Comparison of ENCODE assay signal across 15 cellular contexts in genomic region chr12:106310687-106311086, GRCh38. TPM values are rescaled to one million over a fixed set of nuclear protein-coding genes. Genes with fewer than 3 reads are reported as not detected.
DNase-seq lines count a peak whose midpoint lies in the region; ATAC-seq, FAIRE-seq and TF ChIP-seq lines count a peak whose summit lies in the region.
"Had no signal": no experiment of that assay in that cellular context is flagged by ENCODE, and none has a peak within 500 bp of the region (broad histone marks: within the 10 kb centered on the region; RNA-seq: fewer than 3 reads in every experiment).

No MANE protein-coding gene starts in this region.

- TF ChIP-seq CTCF in heart left ventricle (IDR thresholded peaks at IDR 0.05) (no peak), astrocyte (IDR thresholded peaks at IDR 0.05; ENCODE audit: insufficient read depth, low read depth, low read length) (no peak)

- intact Hi-C loops in heart left ventricle (cut with DNase I) (loop anchor here in 1 of 10 donors (5.0 kb wide), 1 partner anchor 532 kb away; no protein-coding TSS in a partner anchor), cardiac septum (cut with DNase I) (no loop called here)
- intact Hi-C loops in activated CD4-positive, alpha-beta T cell treated with anti-CD3 and anti-CD28 coated beads for 36 hours (cut with DNase I, micrococcal nuclease) = no loop called here

- POLR2A ChIA-PET in activated CD4-positive, alpha-beta T cell treated with anti-CD3 and anti-CD28 coated beads for 36 hours (lab: Charles Lee) = no interaction called here

- no peaks in the 10 kb centered on the region for H3K27me3 Mint-ChIP-seq in astrocyte (ENCODE audit: low read depth, unreplicated experiment)
- H3K27me3 Mint-ChIP-seq in memory B cell = no peaks in the 10 kb centered on the region
- no peaks in the 10 kb centered on the region for H3K27me3 Mint-ChIP-seq in stimulated activated memory B cell treated with anti-CD40 and anti-IgM and Interleukin-4, amounts not matched to agents 10 μg/mL and 1 μg/mL and 100 μg/mL, for 72 hours
- no peaks in the 10 kb centered on the region for H3K27me3 Mint-ChIP-seq in activated CD4-positive, alpha-beta T cell treated with anti-CD3 and anti-CD28 coated beads for 36 hours

- peak in 3 of 4 donors; percentile 29 to 36 (median 30) for ATAC-seq in heart left ventricle
- no peak for ATAC-seq in memory B cell (ENCODE audit: low read depth)
- peak; percentile 27 for ATAC-seq in stimulated activated memory B cell treated with anti-CD40 and anti-IgM and Interleukin-4, amounts not matched to agents 10 μg/mL and 1 μg/mL and 100 μg/mL, for 72 hours
- ATAC-seq in activated CD4-positive, alpha-beta T cell treated with anti-CD3 and anti-CD28 coated beads for 36 hours = no peak
- ATAC-seq: left lobe of liver had no signal

- no peak overlapping the region for H3K9ac ChIP-seq in astrocyte (ENCODE audit: low read length)

- no peak overlapping the region for H3K4me3 Mint-ChIP-seq in astrocyte (ENCODE audit: unreplicated experiment)
- H3K4me3 Mint-ChIP-seq in memory B cell = no peak overlapping the region
- H3K4me3 Mint-ChIP-seq in stimulated activated memory B cell treated with anti-CD40 and anti-IgM and Interleukin-4, amounts not matched to agents 10 μg/mL and 1 μg/mL and 100 μg/mL, for 72 hours = peak overlapping the region; percentile 35
- no peak overlapping the region for H3K4me3 Mint-ChIP-seq in activated CD4-positive, alpha-beta T cell treated with anti-CD3 and anti-CD28 coated beads for 36 hours
- H3K4me3 Mint-ChIP-seq: activated T-helper 1 cell treated with anti-CD3 and anti-CD28 coated beads, Interleukin-12 subunit alpha, Interleukin-12 subunit beta, Interleukin-2, Interleukin-4 antibody, amounts not matched to agents 30 ng/mL and 10 ng/mL and 1 ng/mL, durations not matched to agents 14 hours and 24 hours and 36 hours had no signal

- H3K4me1 Mint-ChIP-seq in astrocyte (ENCODE audit: low read depth, unreplicated experiment) (peaks cover 23% of the 10 kb centered on the region), memory B cell (peaks cover 35% of the 10 kb centered on the region)
- H3K4me1 Mint-ChIP-seq in stimulated activated memory B cell treated with anti-CD40 and anti-IgM and Interleukin-4, amounts not matched to agents 10 μg/mL and 1 μg/mL and 100 μg/mL, for 72 hours = peaks cover 57% of the 10 kb centered on the region
- peaks cover 53% of the 10 kb centered on the region for H3K4me1 Mint-ChIP-seq in activated CD4-positive, alpha-beta T cell treated with anti-CD3 and anti-CD28 coated beads for 36 hours

- no peak for FAIRE-seq in astrocyte (lab: Jason Lieb, UNC)

- CTCF ChIA-PET in activated CD4-positive, alpha-beta T cell treated with anti-CD3 and anti-CD28 coated beads for 36 hours (lab: Charles Lee) = interaction anchor here (0.7 to 1.5 kb wide), 4 partner anchors 25 to 87 kb away, joined by 3 to 5 read pairs (median 4); partner anchors contain the start of gene POLR3B

- H3K36me3 Mint-ChIP-seq in astrocyte (ENCODE audit: low read depth, unreplicated experiment) (peaks cover 5% of the 10 kb centered on the region), memory B cell (peaks cover 21% of the 10 kb centered on the region)
- peaks cover 42% of the 10 kb centered on the region for H3K36me3 Mint-ChIP-seq in stimulated activated memory B cell treated with anti-CD40 and anti-IgM and Interleukin-4, amounts not matched to agents 10 μg/mL and 1 μg/mL and 100 μg/mL, for 72 hours
- peaks cover 6% of the 10 kb centered on the region for H3K36me3 Mint-ChIP-seq in activated CD4-positive, alpha-beta T cell treated with anti-CD3 and anti-CD28 coated beads for 36 hours (ENCODE audit: low read depth)

- no peaks in the 10 kb centered on the region for H3K9me3 Mint-ChIP-seq in astrocyte (ENCODE audit: unreplicated experiment)
- H3K9me3 Mint-ChIP-seq in memory B cell = no peaks in the 10 kb centered on the region
- no peaks in the 10 kb centered on the region for H3K9me3 Mint-ChIP-seq in stimulated activated memory B cell treated with anti-CD40 and anti-IgM and Interleukin-4, amounts not matched to agents 10 μg/mL and 1 μg/mL and 100 μg/mL, for 72 hours
- H3K9me3 Mint-ChIP-seq in activated CD4-positive, alpha-beta T cell treated with anti-CD3 and anti-CD28 coated beads for 36 hours (ENCODE audit: low read depth) = no peaks in the 10 kb centered on the region
- H3K9me3 Mint-ChIP-seq: activated T-helper 1 cell treated with anti-CD3 and anti-CD28 coated beads, Interleukin-12 subunit alpha, Interleukin-12 subunit beta, Interleukin-2, Interleukin-4 antibody, amounts not matched to agents 30 ng/mL and 10 ng/mL and 1 ng/mL, durations not matched to agents 14 hours and 24 hours and 36 hours had no signal

- H2AFZ ChIP-seq in astrocyte (ENCODE audit: low read depth, low read length) = no peak overlapping the region

- H3K4me2 ChIP-seq in astrocyte (ENCODE audit: low read length) = no peak overlapping the region

- 60 to 81% (median 67%) methylated on average over 5 of the region's 5 CpGs for WGBS in heart left ventricle, 4 donors

- no peaks in the 10 kb centered on the region for H3K79me2 ChIP-seq in astrocyte (ENCODE audit: insufficient read depth, low read length)

- DNase-seq in heart left ventricle (no peak), cardiac septum (ENCODE audit: low spot score) (no peak), astrocyte (ENCODE audit: low read depth) (no peak), memory B cell (ENCODE audit: low spot score in 2 of 2) (no peak), activated gamma-delta T cell (lab: John Stamatoyannopoulos, UW) (no peak), NCI-H2171 treated with DMSO at 0.1 percent for 48 hours (lab: John Stamatoyannopoulos, UW) (no peak)
- no peak for DNase-seq in activated CD4-positive, alpha-beta T cell treated with anti-CD3 and anti-CD28 coated beads for 36 hours
- DNase-seq: ACHN, NCI-H1694 treated with DMSO at 0.1 percent for 48 hours, NCI-H446 treated with DMSO at 0.1 percent for 48 hours, retina, WERI-Rb-1 had no signal

- peaks cover 4 to 71% (median 57%) of the 10 kb centered on the region in 12 donors for H3K4me1 ChIP-seq in heart left ventricle
- H3K4me1 ChIP-seq in astrocyte (ENCODE audit: insufficient read depth, low read length) = peaks cover 17% of the 10 kb centered on the region

- H3K27ac ChIP-seq in heart left ventricle (peak overlapping the region in 9 of 12 donors; percentile 11 to 100 (median 52)), astrocyte (ENCODE audit: low read depth, low read length) (no peak overlapping the region)
- H3K27ac ChIP-seq: WERI-Rb-1 had no signal

- no peaks in the 10 kb centered on the region for H3K9me3 ChIP-seq in heart left ventricle
- H3K9me3 ChIP-seq in astrocyte (ENCODE audit: insufficient read depth, low read depth, low read length) = no peaks in the 10 kb centered on the region

- peak overlapping the region; percentile 77 for H3K27ac Mint-ChIP-seq in astrocyte (ENCODE audit: unreplicated experiment)
- H3K27ac Mint-ChIP-seq in memory B cell = peak overlapping the region; percentile 67
- H3K27ac Mint-ChIP-seq in stimulated activated memory B cell treated with anti-CD40 and anti-IgM and Interleukin-4, amounts not matched to agents 10 μg/mL and 1 μg/mL and 100 μg/mL, for 72 hours = peak overlapping the region; percentile 44
- H3K27ac Mint-ChIP-seq in activated CD4-positive, alpha-beta T cell treated with anti-CD3 and anti-CD28 coated beads for 36 hours = no peak overlapping the region
- H3K27ac Mint-ChIP-seq: activated T-helper 1 cell treated with anti-CD3 and anti-CD28 coated beads, Interleukin-12 subunit alpha, Interleukin-12 subunit beta, Interleukin-2, Interleukin-4 antibody, amounts not matched to agents 30 ng/mL and 10 ng/mL and 1 ng/mL, durations not matched to agents 14 hours and 24 hours and 36 hours had no signal

- H3K4me3 ChIP-seq in heart left ventricle (no peak overlapping the region), astrocyte (ENCODE audit: insufficient read depth, low read depth, low read length) (no peak overlapping the region)

- H3K36me3 ChIP-seq in heart left ventricle = peaks cover 0 to 66% (median 35%) of the 10 kb centered on the region in 9 donors
- H3K36me3 ChIP-seq in astrocyte (ENCODE audit: insufficient read depth, low read length) = no peaks in the 10 kb centered on the region
- H3K36me3 ChIP-seq: WERI-Rb-1 had no signal

- H4K20me1 ChIP-seq in astrocyte (ENCODE audit: insufficient read depth, low read length) = no peaks in the 10 kb centered on the region

- H3K27me3 ChIP-seq in heart left ventricle (no peaks in the 10 kb centered on the region), astrocyte (ENCODE audit: insufficient read depth, low read length) (no peaks in the 10 kb centered on the region)

- TF ChIP-seq POLR2A in heart left ventricle (IDR thresholded peaks at IDR 0.05) = no peak

RNA-seq across cellular contexts. Expression of gene TCP11L2, which starts 8.2 kb away (rescaled TPM):
- total RNA-seq in heart left ventricle (100 to 1,000 TPM in 5 of 9 donors, 10 to 100 TPM in 4; 60.8 to 147 (median 113) TPM), cardiac septum (61.2 TPM), astrocyte (22.0 and 27.4 TPM in 2 replicates)
- polyA plus RNA-seq in heart left ventricle = 10 to 100 TPM; 15.5 to 17.3 TPM
- 10 to 100 TPM in 1 of 2 experiments, 1 to 10 TPM in 1; 8.6 to 11.8 TPM for total RNA-seq in activated CD4-positive, alpha-beta T cell treated with anti-CD3 and anti-CD28 coated beads for 36 hours

RNA-seq across cellular contexts. Expression of gene POLR3B, which starts 46.9 kb away (rescaled TPM):
- total RNA-seq in heart left ventricle = 10 to 100 TPM in 2 of 9 donors, 1 to 10 TPM in 7; 6.4 to 12.3 (median 9.3) TPM
- polyA plus RNA-seq in heart left ventricle = 1 to 10 TPM; 2.5 to 8.1 TPM
- 9.4 TPM for total RNA-seq in cardiac septum
- total RNA-seq in astrocyte = 10.9 and 11.7 TPM in 2 replicates
- total RNA-seq in activated CD4-positive, alpha-beta T cell treated with anti-CD3 and anti-CD28 coated beads for 36 hours = 10 to 100 TPM in 1 of 2 experiments, 1 to 10 TPM in 1; 9.1 to 11.7 TPM

Comparison
In these comparisons a context has a peak if more than half of its experiments do, and no peak if none do; other contexts are left out.
1. ATAC-seq: peak in heart left ventricle (3 of 4) and stimulated activated memory B cell treated with anti-CD40 and anti-IgM and Interleukin-4, amounts not matched to agents 10 μg/mL and 1 μg/mL and 100 μg/mL, for 72 hours (single experiment); none in memory B cell (single experiment) and activated CD4-positive, alpha-beta T cell treated with anti-CD3 and anti-CD28 coated beads for 36 hours (single experiment).